ENCODE assay signal across 2 cellular contexts in the genomic region with DNA sequence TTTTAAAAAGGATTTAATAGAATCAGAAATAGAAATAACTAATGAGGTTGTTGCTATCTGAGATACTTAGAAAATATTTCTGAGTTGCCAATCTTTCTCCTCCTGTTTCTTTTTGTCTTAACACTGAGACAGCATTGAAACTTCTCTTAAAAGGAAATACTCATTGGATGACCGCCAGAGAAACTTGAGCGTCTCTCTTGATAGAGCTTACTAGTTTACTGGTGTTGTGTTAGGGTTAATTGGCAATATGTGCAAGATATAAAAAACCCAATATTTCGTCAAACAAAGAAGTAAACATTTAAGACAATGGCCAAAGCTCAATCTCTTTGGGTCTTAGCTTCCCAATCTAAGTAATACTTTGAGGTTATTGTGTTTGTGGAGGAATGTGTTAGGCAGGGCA.
TF ChIP-seq lines count a peak whose summit lies in the region.

No MANE protein-coding gene starts in this region.

TF ChIP-seq in endothelial cell of umbilical vein, 7 proteins besides CTCF, POLR2A, EP300 and RAD21:
- TF ChIP-seq GATA2 (IDR thresholded peaks at IDR 0.05; ENCODE audit: insufficient read depth, insufficient read length, low read depth, low read length), result no peak
- TF ChIP-seq MYC (IDR thresholded peaks at IDR 0.05; ENCODE audit: low read depth, low read length), result no peak
- TF ChIP-seq POLR2AphosphoS5 (IDR thresholded peaks at IDR 0.05; ENCODE audit: insufficient read depth, low read depth, low read length), result no peak
- no peak for TF ChIP-seq FOS (IDR thresholded peaks at IDR 0.05; ENCODE audit: borderline replicate concordance, insufficient read depth, low read length)
- TF ChIP-seq EZH2 (IDR thresholded peaks at IDR 0.05; ENCODE audit: borderline replicate concordance, low read depth, low read length, severe bottlenecking), result no peak
- no peak for TF ChIP-seq JUN (IDR thresholded peaks at IDR 0.05; ENCODE audit: borderline replicate concordance, insufficient read depth, insufficient read length, low read depth)
- TF ChIP-seq, protein P1, sequence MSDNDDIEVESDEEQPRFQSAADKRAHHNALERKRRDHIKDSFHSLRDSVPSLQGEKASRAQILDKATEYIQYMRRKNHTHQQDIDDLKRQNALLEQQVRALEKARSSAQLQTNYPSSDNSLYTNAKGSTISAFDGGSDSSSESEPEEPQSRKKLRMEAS (IDR thresholded peaks at IDR 0.05; ENCODE audit: insufficient read depth, insufficient read length), result no peak
TF ChIP-seq in endothelial cell of umbilical vein: peak in this region for 0.

TF ChIP-seq in HepG2, 621 proteins besides CTCF, POLR2A, EP300 and RAD21:
- TF ChIP-seq PHF20 (CRISPR knock-in tag; IDR thresholded peaks at IDR 0.05) (no peak), ZNF446 (CRISPR knock-in tag; IDR thresholded peaks at IDR 0.05) (no peak), TOPORS (CRISPR knock-in tag; IDR thresholded peaks at IDR 0.05) (no peak), RFXANK (CRISPR knock-in tag; IDR thresholded peaks at IDR 0.05) (no peak), ZBTB7B (CRISPR knock-in tag; IDR thresholded peaks at IDR 0.05) (no peak), REPIN1 (CRISPR knock-in tag; IDR thresholded peaks at IDR 0.05; ENCODE audit: borderline replicate concordance, low read depth) (no peak), SMAD3 (CRISPR knock-in tag; IDR thresholded peaks at IDR 0.05) (no peak), ERF (CRISPR knock-in tag; IDR thresholded peaks at IDR 0.05) (no peak), ZNF468 (CRISPR knock-in tag; IDR thresholded peaks at IDR 0.05) (no peak), ZNF790 (CRISPR knock-in tag; IDR thresholded peaks at IDR 0.05; ENCODE audit: borderline replicate concordance) (no peak), MTA3 (CRISPR knock-in tag; IDR thresholded peaks at IDR 0.05) (no peak)
- TF ChIP-seq, protein P2, sequence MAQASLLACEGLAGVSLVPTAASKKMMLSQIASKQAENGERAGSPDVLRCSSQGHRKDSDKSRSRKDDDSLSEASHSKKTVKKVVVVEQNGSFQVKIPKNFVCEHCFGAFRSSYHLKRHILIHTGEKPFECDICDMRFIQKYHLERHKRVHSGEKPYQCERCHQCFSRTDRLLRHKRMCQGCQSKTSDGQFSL (CRISPR knock-in tag; IDR thresholded peaks at IDR 0.05), result no peak
- TF ChIP-seq, protein P3, sequence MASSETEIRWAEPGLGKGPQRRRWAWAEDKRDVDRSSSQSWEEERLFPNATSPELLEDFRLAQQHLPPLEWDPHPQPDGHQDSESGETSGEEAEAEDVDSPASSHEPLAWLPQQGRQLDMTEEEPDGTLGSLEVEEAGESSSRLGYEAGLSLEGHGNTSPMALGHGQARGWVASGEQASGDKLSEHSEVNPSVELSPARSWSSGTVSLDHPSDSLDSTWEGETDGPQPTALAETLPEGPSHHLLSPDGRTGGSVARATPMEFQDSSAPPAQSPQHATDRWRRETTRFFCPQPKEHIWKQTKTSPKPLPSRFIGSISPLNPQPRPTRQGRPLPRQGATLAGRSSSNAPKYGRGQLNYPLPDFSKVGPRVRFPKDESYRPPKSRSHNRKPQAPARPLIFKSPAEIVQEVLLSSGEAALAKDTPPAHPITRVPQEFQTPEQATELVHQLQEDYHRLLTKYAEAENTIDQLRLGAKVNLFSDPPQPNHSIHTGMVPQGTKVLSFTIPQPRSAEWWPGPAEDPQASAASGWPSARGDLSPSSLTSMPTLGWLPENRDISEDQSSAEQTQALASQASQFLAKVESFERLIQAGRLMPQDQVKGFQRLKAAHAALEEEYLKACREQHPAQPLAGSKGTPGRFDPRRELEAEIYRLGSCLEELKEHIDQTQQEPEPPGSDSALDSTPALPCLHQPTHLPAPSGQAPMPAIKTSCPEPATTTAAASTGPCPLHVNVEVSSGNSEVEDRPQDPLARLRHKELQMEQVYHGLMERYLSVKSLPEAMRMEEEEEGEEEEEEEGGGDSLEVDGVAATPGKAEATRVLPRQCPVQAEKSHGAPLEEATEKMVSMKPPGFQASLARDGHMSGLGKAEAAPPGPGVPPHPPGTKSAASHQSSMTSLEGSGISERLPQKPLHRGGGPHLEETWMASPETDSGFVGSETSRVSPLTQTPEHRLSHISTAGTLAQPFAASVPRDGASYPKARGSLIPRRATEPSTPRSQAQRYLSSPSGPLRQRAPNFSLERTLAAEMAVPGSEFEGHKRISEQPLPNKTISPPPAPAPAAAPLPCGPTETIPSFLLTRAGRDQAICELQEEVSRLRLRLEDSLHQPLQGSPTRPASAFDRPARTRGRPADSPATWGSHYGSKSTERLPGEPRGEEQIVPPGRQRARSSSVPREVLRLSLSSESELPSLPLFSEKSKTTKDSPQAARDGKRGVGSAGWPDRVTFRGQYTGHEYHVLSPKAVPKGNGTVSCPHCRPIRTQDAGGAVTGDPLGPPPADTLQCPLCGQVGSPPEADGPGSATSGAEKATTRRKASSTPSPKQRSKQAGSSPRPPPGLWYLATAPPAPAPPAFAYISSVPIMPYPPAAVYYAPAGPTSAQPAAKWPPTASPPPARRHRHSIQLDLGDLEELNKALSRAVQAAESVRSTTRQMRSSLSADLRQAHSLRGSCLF (CRISPR knock-in tag; IDR thresholded peaks at IDR 0.05; ENCODE audit: borderline replicate concordance), result no peak
